In genomic region chr5:136188859-136189258, GRCh38 we compare ENCODE assay signal across 33 cellular contexts. TPM values are rescaled to one million over a fixed set of nuclear protein-coding genes. Genes with fewer than 3 reads are reported as not detected.
DNase-seq lines count a peak whose midpoint lies in the region; ATAC-seq, FAIRE-seq and TF ChIP-seq lines count a peak whose summit lies in the region.
"Had no signal": no experiment of that assay in that cellular context is flagged by ENCODE, and none has a peak within 500 bp of the region (broad histone marks: within the 10 kb centered on the region; RNA-seq: fewer than 3 reads in every experiment).

No MANE protein-coding gene starts in this region.

- peak overlapping the region; percentile 32; the same call in 1 of the 2 replicates for H3K4me2 ChIP-seq in K562 (ENCODE audit: insufficient read depth, low read length)
- H3K4me2 ChIP-seq: BLaER1 had no signal

- H3K9me3 Mint-ChIP-seq in glutamatergic neuron (ENCODE audit: unreplicated experiment) = peaks cover 2% of the 10 kb centered on the region
- H3K9me3 Mint-ChIP-seq: CD4-positive, alpha-beta memory T cell; CD8-positive, alpha-beta memory T cell had no signal

- TF ChIP-seq POLR2A in K562 (conservative IDR thresholded peaks at IDR 0.05) (0 out of 2 replicates have a peak, but pooled peaks have one; percentile 13), transverse colon (IDR thresholded peaks at IDR 0.05) (no peak)

- TF ChIP-seq CTCF in K562 (IDR thresholded peaks at IDR 0.05 in 2 of 3, conservative IDR thresholded peaks at IDR 0.05 in 1 of 3; ENCODE audit: insufficient read depth in 2 of 3, low read depth in 1 of 3, low read length in 3 of 3) = no peak
- no peak for TF ChIP-seq CTCF in kidney (IDR thresholded peaks at IDR 0.05; ENCODE audit: borderline replicate concordance, extremely low read depth, insufficient read depth)
- no peak for TF ChIP-seq CTCF in transverse colon (IDR thresholded peaks at IDR 0.05)
- TF ChIP-seq CTCF in glutamatergic neuron (IDR thresholded peaks at IDR 0.05; ENCODE audit: partially characterized antibody, unreplicated experiment) = no peak

- peaks cover 16% of the 10 kb centered on the region for H3K27me3 Mint-ChIP-seq in glutamatergic neuron (ENCODE audit: unreplicated experiment)

- H3K27me3 ChIP-seq in K562 (ENCODE audit: control insufficient read depth in 2 of 2, insufficient read depth in 2 of 2, low read length in 2 of 2) (peaks cover 0 to 8% of the 10 kb centered on the region in 2 experiments; a peak in 2 of 5 replicates), transverse colon (peaks cover 30% of the 10 kb centered on the region)

- H3K4me1 ChIP-seq in K562 (replicated peaks in 1 of 2; ENCODE audit: control insufficient read depth in 2 of 2, insufficient read depth in 2 of 2, low read length in 2 of 2) = peaks cover 7 to 20% of the 10 kb centered on the region in 2 experiments; a peak in 4 of 5 replicates
- H3K4me1 ChIP-seq in kidney (ENCODE audit: control insufficient read depth in 1 of 2, insufficient read depth in 1 of 2, low read depth in 1 of 2, low read length in 2 of 2) = peaks cover 0 to 11% of the 10 kb centered on the region in 2 donors
- H3K4me1 ChIP-seq in transverse colon = peaks cover 13 to 86% (median 52%) of the 10 kb centered on the region in 4 donors
- H3K4me1 ChIP-seq: BE2C, BLaER1 had no signal

- no peak overlapping the region for H3K27ac Mint-ChIP-seq in glutamatergic neuron (ENCODE audit: unreplicated experiment)
- H3K27ac Mint-ChIP-seq: CD4-positive, CD25-positive, alpha-beta regulatory T cell had no signal

- H3K9me3 ChIP-seq in K562 (replicated peaks; ENCODE audit: control insufficient read depth, insufficient read depth, low read depth, low read length) = no peaks in the 10 kb centered on the region
- no peaks in the 10 kb centered on the region for H3K9me3 ChIP-seq in kidney (ENCODE audit: control insufficient read depth in 1 of 2, low read length in 2 of 2)
- H3K9me3 ChIP-seq in transverse colon = no peaks in the 10 kb centered on the region
- H3K9me3 ChIP-seq: BE2C had no signal

- no peaks in the 10 kb centered on the region for H3K36me3 ChIP-seq in K562 (ENCODE audit: control insufficient read depth, insufficient read depth, low read length)
- H3K36me3 ChIP-seq in kidney (ENCODE audit: control insufficient read depth in 1 of 2, insufficient read depth in 2 of 2, low read length in 2 of 2) = peaks cover 0 to 3% of the 10 kb centered on the region in 2 donors
- peaks cover 0 to 4% (median 0%) of the 10 kb centered on the region in 4 donors for H3K36me3 ChIP-seq in transverse colon
- H3K36me3 ChIP-seq: BE2C had no signal

- peaks cover 8% of the 10 kb centered on the region for H3K4me1 Mint-ChIP-seq in glutamatergic neuron (ENCODE audit: low read depth, unreplicated experiment)

- H3K79me2 ChIP-seq in K562 (ENCODE audit: control insufficient read depth, insufficient read depth, low read length) = no peaks in the 10 kb centered on the region

- POLR2A ChIA-PET in K562 (lab: Yijun Ruan, JAX) = interaction anchor here (0.5 kb wide), 1 partner anchor 55 kb away, joined by 3 read pairs; no protein-coding TSS in a partner anchor

- no peaks in the 10 kb centered on the region for H4K20me1 ChIP-seq in K562 (replicated peaks; ENCODE audit: control insufficient read depth, insufficient read depth, low read length)
- H4K20me1 ChIP-seq: BLaER1 had no signal

- BruUV-seq in K562 (replicated peaks; lab: Mats Ljungman, UMichigan) = no TSS peak

- H3K9ac ChIP-seq in K562 (ENCODE audit: insufficient read depth in 1 of 2, low read depth in 2 of 2, low read length in 2 of 2) = 0 out of 4 replicates have a peak overlapping the region, but pooled peaks of 1 of the 2 experiments have one; percentile 2
- H3K9ac ChIP-seq in kidney (ENCODE audit: low read length in 2 of 2) = no peak overlapping the region
- H3K9ac ChIP-seq: BLaER1 had no signal

- ATAC-seq in K562 (peak; percentile 84), HG03025 (IDR thresholded peaks at IDR 0.05; ENCODE audit: low FRiP score, unreplicated experiment) (no peak)
- ATAC-seq: GM12878 had no signal

- in situ Hi-C loops in K562 (cut with MboI) (no loop called here), transverse colon (cut with MboI; ENCODE audit: low pct_ligation_motif_present in 1 of 4, low pct_unique_long_range_greater_than_20kb in 1 of 4, low sequenced_read_pairs in 3 of 4) (no loop called here)

- peak; percentile 47; the same call in 1 of the 2 replicates for TF ChIP-seq EP300 in K562 (IDR thresholded peaks at IDR 0.05; ENCODE audit: low read length)
- TF ChIP-seq EP300 in transverse colon (IDR thresholded peaks at IDR 0.05; ENCODE audit: low read depth) = no peak

- H3K27ac ChIP-seq in K562 (ENCODE audit: extremely low read depth, low read depth, low read length) (no peak overlapping the region), kidney (ENCODE audit: low read depth in 2 of 2, low read length in 2 of 2) (no peak overlapping the region), transverse colon (peak overlapping the region in 3 of 4 donors; percentile 75 to 82 (median 77))
- H3K27ac ChIP-seq: BLaER1 had no signal

- intact Hi-C loops in K562 (cut with micrococcal nuclease) = no loop called here
- intact Hi-C loops in kidney (cut with DNase I) = no loop called here
- intact Hi-C loops in transverse colon (cut with DNase I; ENCODE audit: low total_unique reads) = no loop called here

- H3K4me3 Mint-ChIP-seq in glutamatergic neuron (ENCODE audit: unreplicated experiment) = no peak overlapping the region
- H3K4me3 Mint-ChIP-seq: CD14-positive monocyte; CD4-positive, alpha-beta memory T cell; CD4-positive, CD25-positive, alpha-beta regulatory T cell; CD8-positive, alpha-beta memory T cell had no signal

- TF ChIP-seq RAD21 in K562 (CRISPR knock-in tag; conservative IDR thresholded peaks at IDR 0.05 in 1 of 2, IDR thresholded peaks at IDR 0.05 in 1 of 2) = no peak

- H3K9me1 ChIP-seq in K562 (ENCODE audit: control insufficient read depth, insufficient read depth, low read length) = no peaks in the 10 kb centered on the region

- H3K4me3 ChIP-seq in K562 = no peak overlapping the region
- no peak overlapping the region for H3K4me3 ChIP-seq in kidney (ENCODE audit: low read length in 2 of 2)
- no peak overlapping the region for H3K4me3 ChIP-seq in transverse colon
- H3K4me3 ChIP-seq: BLaER1, GM12878 had no signal

- peak; percentile 25 for DNase-seq in SK-N-DZ (ENCODE audit: low spot score)
- peak in 1 of 4 experiments; percentile 40 for DNase-seq in K562 (ENCODE audit: extremely low read depth in 1 of 4, low spot score in 3 of 4)
- DNase-seq in kidney = peak; percentile 41
- DNase-seq in transverse colon = no peak
- DNase-seq in cerebellar nuclear complex (lab: John Stamatoyannopoulos, UW) = no peak
- DNase-seq in amygdala (lab: John Stamatoyannopoulos, UW) = no peak
- DNase-seq in glutamatergic neuron = no peak
- DNase-seq: 8988T; ACHN; BE2C; C1 segment of cervical spinal cord; CD4-positive, alpha-beta memory T cell; CD4-positive, CD25-positive, alpha-beta regulatory T cell; CD8-positive, alpha-beta memory T cell; COR-L47; DMS 273 treated with DMSO at 0.1 percent for 48 hours; DMS153; DMS53; DMS79; DND-41; EL; GDM1 had no signal

- WGBS in K562 (ENCODE audit: insufficient coverage, low coverage, missing lambda C conversion rate) = 7% methylated on average over 7 of the region's 7 CpGs
- WGBS in transverse colon (ENCODE audit: low coverage in 1 of 2), 2 donors = 95 to 97% methylated on average over 7 of the region's 7 CpGs

- CTCF ChIA-PET in K562 (lab: Yijun Ruan, JAX; ENCODE audit: low intra/inter-chr PET ratio) = no interaction called here

- H2AFZ ChIP-seq in K562 (ENCODE audit: low read depth, low read length) = no peak overlapping the region

- FAIRE-seq in K562 (lab: Jason Lieb, UNC) (peak; percentile 19), kidney (lab: Jason Lieb, UNC) (no peak)
- FAIRE-seq: A204.1, GM12878, GM12892, GM18507 had no signal

- H3K36me3 Mint-ChIP-seq in glutamatergic neuron (ENCODE audit: unreplicated experiment) = peaks cover 8% of the 10 kb centered on the region
- H3K36me3 Mint-ChIP-seq: CD4-positive, CD25-positive, alpha-beta regulatory T cell had no signal

RNA-seq across cellular contexts. Expression of gene SMIM32, which starts 4.1 kb away (rescaled TPM):
- 0.16 TPM in 1 of 2 replicates, not detected in the other for polyA plus RNA-seq in SK-N-DZ (2014; cell fraction: cytosol; rRNA removed)
- not detected in 2 replicates for polyA plus RNA-seq in SK-N-DZ (2014; cell fraction: nucleus; rRNA removed)
- total RNA-seq in K562 (2011; cell fraction: chromatin; rRNA removed; ENCODE audit: low replicate concordance) = not detected in 2 replicates
- total RNA-seq in K562 (2011; cell fraction: nucleolus; rRNA removed) = not detected in 2 replicates
- total RNA-seq in K562 (2011; cell fraction: nucleoplasm; rRNA removed) = not detected in 2 replicates
- not detected in 2 replicates for total RNA-seq in K562 (2014; rRNA removed)
- total RNA-seq in K562 (2014; rRNA removed; fragmentation: Illumina TruSeq; extraction: Trizol) = not detected in 2 replicates
- total RNA-seq in K562 (2015; rRNA removed; fragmentation: Illumina TruSeq; extraction: Trizol) = not detected in 2 replicates
- total RNA-seq in K562 (2021) = not detected in 2 replicates
- not detected in 2 replicates for polyA plus RNA-seq in K562 (2011; rRNA removed)
- not detected in 2 replicates for polyA plus RNA-seq in K562 (2011; cell fraction: cytosol; rRNA removed)
- polyA plus RNA-seq in K562 (2011; cell fraction: nucleus; rRNA removed) = not detected in 2 replicates
- polyA plus RNA-seq in K562 (2012) = not detected in 2 replicates
- polyA plus RNA-seq in K562 (2014; fragmentation: Illumina TruSeq; extraction: Trizol) = not detected in 2 replicates
- not detected for polyA plus RNA-seq in K562 (2014; fragmentation: Nextera tagmentation; extraction: Ambion mirVana)
- not detected in 2 replicates for polyA plus RNA-seq in K562 (2014; rRNA removed)
- polyA minus RNA-seq in K562 (2011; rRNA and poly(A)+ RNA removed) = not detected in 2 replicates
- not detected in 2 replicates for polyA minus RNA-seq in K562 (2011; cell fraction: cytosol; rRNA and poly(A)+ RNA removed)
- not detected in 2 replicates for polyA minus RNA-seq in K562 (2011; cell fraction: nucleus; rRNA and poly(A)+ RNA removed)
- total RNA-seq in kidney = 5.1 TPM
- 63.6 TPM for polyA plus RNA-seq in kidney (ENCODE audit: insufficient read depth, low read depth, low replicate concordance)
- total RNA-seq in transverse colon = 10 to 100 TPM in 3 of 4 donors, 1 to 10 TPM in 1; 6.4 to 21.6 (median 13.5) TPM
- not detected for total RNA-seq in glutamatergic neuron (ENCODE audit: unreplicated experiment)
- total RNA-seq: A673; CD4-positive, alpha-beta memory T cell; CD4-positive, CD25-positive, alpha-beta regulatory T cell; CD8-positive, alpha-beta memory T cell; Daoy; G401; GM12878 had no signal
- polyA plus RNA-seq: AG04450; CD14-positive monocyte; CD4-positive, alpha-beta memory T cell; CD4-positive, CD25-positive, alpha-beta regulatory T cell; CD8-positive, alpha-beta memory T cell; GM12878 had no signal

RNA-seq across cellular contexts. Expression of gene SMAD5, which starts 56.2 kb away (rescaled TPM):
- 36.5 and 37.1 TPM in 2 replicates for polyA plus RNA-seq in SK-N-DZ (2014; cell fraction: cytosol; rRNA removed)
- polyA plus RNA-seq in SK-N-DZ (2014; cell fraction: nucleus; rRNA removed) = 13.5 and 14.9 TPM in 2 replicates
- 37.6 and 119 TPM in 2 replicates for total RNA-seq in K562 (2011; cell fraction: chromatin; rRNA removed; ENCODE audit: low replicate concordance)
- total RNA-seq in K562 (2011; cell fraction: nucleolus; rRNA removed) = 9.2 and 17.2 TPM in 2 replicates
- 23.3 and 36.0 TPM in 2 replicates for total RNA-seq in K562 (2011; cell fraction: nucleoplasm; rRNA removed)
- total RNA-seq in K562 (2014; rRNA removed) (14.7 and 14.8 TPM in 2 replicates), K562 (2014; rRNA removed; fragmentation: Illumina TruSeq; extraction: Trizol) (35.0 and 47.9 TPM in 2 replicates), K562 (2015; rRNA removed; fragmentation: Illumina TruSeq; extraction: Trizol) (26.5 and 29.5 TPM in 2 replicates), K562 (2021) (34.4 and 38.5 TPM in 2 replicates), kidney (67.7 TPM), transverse colon (100 to 1,000 TPM in 1 of 4 donors, 10 to 100 TPM in 3; 14.2 to 272 (median 32.7) TPM), glutamatergic neuron (ENCODE audit: unreplicated experiment) (36.9 TPM)
- polyA plus RNA-seq in K562 (2011; rRNA removed) (49.0 and 53.9 TPM in 2 replicates), K562 (2014; fragmentation: Illumina TruSeq; extraction: Trizol) (20.3 and 21.1 TPM in 2 replicates), K562 (2014; fragmentation: Nextera tagmentation; extraction: Ambion mirVana) (10 to 100 TPM; 14.2 to 18.9 TPM), K562 (2014; rRNA removed) (12.4 and 17.4 TPM in 2 replicates), kidney (ENCODE audit: insufficient read depth, low read depth, low replicate concordance) (9.9 TPM)
- 23.7 and 43.2 TPM in 2 replicates for polyA plus RNA-seq in K562 (2011; cell fraction: cytosol; rRNA removed)
- polyA plus RNA-seq in K562 (2011; cell fraction: nucleus; rRNA removed) = 15.7 and 27.0 TPM in 2 replicates
- 12.9 and 17.5 TPM in 2 replicates for polyA plus RNA-seq in K562 (2012)
- 143 and 178 TPM in 2 replicates for polyA minus RNA-seq in K562 (2011; rRNA and poly(A)+ RNA removed)
- polyA minus RNA-seq in K562 (2011; cell fraction: cytosol; rRNA and poly(A)+ RNA removed) = 41.4 and 59.4 TPM in 2 replicates
- 19.7 and 42.3 TPM in 2 replicates for polyA minus RNA-seq in K562 (2011; cell fraction: nucleus; rRNA and poly(A)+ RNA removed)

Comparison
In these comparisons a context has a peak if more than half of its experiments do, and no peak if none do; other contexts are left out.
1. DNase-seq: peak in SK-N-DZ (single experiment) and kidney (single experiment); none in transverse colon (single experiment), cerebellar nuclear complex (0 of 2), amygdala (0 of 56) and glutamatergic neuron (single experiment).
2. H3K27ac ChIP-seq: peak in transverse colon (3 of 4); none in K562 (single experiment) and kidney (0 of 2).